8 cellular contexts compared by ENCODE assay signal in genomic region chr7:150435390-150436073, GRCh38. TPM values are rescaled to one million over a fixed set of nuclear protein-coding genes. Genes with fewer than 3 reads are reported as not detected.
DNase-seq lines count a peak whose midpoint lies in the region; ATAC-seq and TF ChIP-seq lines count a peak whose summit lies in the region.

No MANE protein-coding gene starts in this region.

- peak overlapping the region; percentile 38 for H3K4me3 ChIP-seq in GM12875 (ENCODE audit: low read depth, low read length)

- no peaks in the 10 kb centered on the region for H3K27me3 Mint-ChIP-seq in effector memory CD8-positive, alpha-beta T cell
- peaks cover 2% of the 10 kb centered on the region for H3K27me3 Mint-ChIP-seq in activated T-cell treated with anti-CD3 and anti-CD28 coated beads, Interleukin-2, amount 50 U/mL, for 4 hours (ENCODE audit: low read depth)
- H3K27me3 Mint-ChIP-seq in activated T-helper 17 cell treated with anti-CD3 and anti-CD28 coated beads, Interleukin-2, amount 50 U/mL, for 72 hours = no peaks in the 10 kb centered on the region

- no peak for DNase-seq in effector memory CD8-positive, alpha-beta T cell
- no peak for DNase-seq in NCI-H1436 (lab: John Stamatoyannopoulos, UW)
- DNase-seq in activated T-cell treated with anti-CD3 and anti-CD28 coated beads, Interleukin-2, amount 50 U/mL, for 4 hours = no peak
- DNase-seq in AG08396 (ENCODE audit: low spot score) = no peak

- H3K27ac Mint-ChIP-seq in effector memory CD8-positive, alpha-beta T cell = no peak overlapping the region
- no peak overlapping the region for H3K27ac Mint-ChIP-seq in activated T-helper 17 cell treated with anti-CD3 and anti-CD28 coated beads, Interleukin-2, amount 50 U/mL, for 72 hours

- H3K36me3 Mint-ChIP-seq in effector memory CD8-positive, alpha-beta T cell (ENCODE audit: insufficient read depth) = no peaks in the 10 kb centered on the region
- H3K36me3 Mint-ChIP-seq in activated T-cell treated with anti-CD3 and anti-CD28 coated beads, Interleukin-2, amount 50 U/mL, for 4 hours (ENCODE audit: insufficient read depth) = no peaks in the 10 kb centered on the region
- H3K36me3 Mint-ChIP-seq in activated T-helper 17 cell treated with anti-CD3 and anti-CD28 coated beads, Interleukin-2, amount 50 U/mL, for 72 hours (ENCODE audit: low read depth) = no peaks in the 10 kb centered on the region

- no peak overlapping the region for H3K4me3 Mint-ChIP-seq in effector memory CD8-positive, alpha-beta T cell
- H3K4me3 Mint-ChIP-seq in activated T-cell treated with anti-CD3 and anti-CD28 coated beads, Interleukin-2, amount 50 U/mL, for 4 hours = no peak overlapping the region
- no peak overlapping the region for H3K4me3 Mint-ChIP-seq in activated T-helper 17 cell treated with anti-CD3 and anti-CD28 coated beads, Interleukin-2, amount 50 U/mL, for 72 hours

- peaks cover 19 to 23% of the 10 kb centered on the region in 2 donors for H3K4me1 Mint-ChIP-seq in effector memory CD8-positive, alpha-beta T cell (ENCODE audit: low read depth in 2 of 2)
- H3K4me1 Mint-ChIP-seq in activated T-cell treated with anti-CD3 and anti-CD28 coated beads, Interleukin-2, amount 50 U/mL, for 4 hours (ENCODE audit: low read depth) = peaks cover 26% of the 10 kb centered on the region
- H3K4me1 Mint-ChIP-seq in activated T-helper 17 cell treated with anti-CD3 and anti-CD28 coated beads, Interleukin-2, amount 50 U/mL, for 72 hours = peaks cover 6% of the 10 kb centered on the region

- TF ChIP-seq CTCF in GM12875 (IDR thresholded peaks at IDR 0.05; ENCODE audit: borderline replicate concordance, insufficient read depth, low read depth, low read length) = no peak

- H3K9me3 Mint-ChIP-seq in effector memory CD8-positive, alpha-beta T cell = no peaks in the 10 kb centered on the region
- no peaks in the 10 kb centered on the region for H3K9me3 Mint-ChIP-seq in activated T-cell treated with anti-CD3 and anti-CD28 coated beads, Interleukin-2, amount 50 U/mL, for 4 hours
- no peaks in the 10 kb centered on the region for H3K9me3 Mint-ChIP-seq in activated T-helper 17 cell treated with anti-CD3 and anti-CD28 coated beads, Interleukin-2, amount 50 U/mL, for 72 hours

- ATAC-seq in GM21360 (IDR thresholded peaks at IDR 0.05; ENCODE audit: unreplicated experiment) (peak; percentile 93), HG03442 (IDR thresholded peaks at IDR 0.05; ENCODE audit: unreplicated experiment) (peak; percentile 92)
- ATAC-seq in effector memory CD8-positive, alpha-beta T cell (replicated peaks) = peak; percentile 61
- ATAC-seq in activated T-cell treated with anti-CD3 and anti-CD28 coated beads, Interleukin-2, amount 50 U/mL, for 4 hours = no peak
- no peak for ATAC-seq in activated T-helper 17 cell treated with anti-CD3 and anti-CD28 coated beads, Interleukin-2, amount 50 U/mL, for 72 hours (replicated peaks)

RNA-seq across cellular contexts. Expression of gene GIMAP8, which starts 14.9 kb away (rescaled TPM):
- 1 to 10 TPM; 3.5 to 4.0 (median 3.6) TPM for total RNA-seq in activated T-cell treated with anti-CD3 and anti-CD28 coated beads, Interleukin-2, amount 50 U/mL, for 4 hours
- total RNA-seq in activated T-helper 17 cell treated with anti-CD3 and anti-CD28 coated beads, Interleukin-2, amount 50 U/mL, for 72 hours = 10 to 100 TPM; 10.3 to 16.4 TPM

RNA-seq across cellular contexts. Expression of gene ZNF775, which starts 56.4 kb away (rescaled TPM):
- total RNA-seq in activated T-cell treated with anti-CD3 and anti-CD28 coated beads, Interleukin-2, amount 50 U/mL, for 4 hours = 1 to 10 TPM; 3.4 to 4.5 (median 4.2) TPM
- total RNA-seq in activated T-helper 17 cell treated with anti-CD3 and anti-CD28 coated beads, Interleukin-2, amount 50 U/mL, for 72 hours = 1 to 10 TPM; 2.5 to 3.2 TPM

Comparison
In these comparisons a context has a peak if more than half of its experiments do, and no peak if none do; other contexts are left out.
1. ATAC-seq: peak in GM21360 (single experiment), HG03442 (single experiment) and effector memory CD8-positive, alpha-beta T cell (single experiment); none in activated T-cell treated with anti-CD3 and anti-CD28 coated beads, Interleukin-2, amount 50 U/mL, for 4 hours (0 of 2) and activated T-helper 17 cell treated with anti-CD3 and anti-CD28 coated beads, Interleukin-2, amount 50 U/mL, for 72 hours (single experiment).